In genomic region chr21:25867041-25867440, GRCh38 we compare ENCODE assay signal across 32 cellular contexts.
"Had no signal": no experiment of that assay in that cellular context is flagged by ENCODE, and none has a peak within 500 bp of the region (broad histone marks: within the 10 kb centered on the region; RNA-seq: fewer than 3 reads in every experiment).

No MANE protein-coding gene starts in this region.

- H3K4me1 ChIP-seq: body of pancreas, breast epithelium had no signal

- ATAC-seq: activated CD4-positive, alpha-beta T cell treated with anti-CD3 and anti-CD28 coated beads for 36 hours; activated CD4-positive, CD25-positive, alpha-beta regulatory T cell treated with anti-CD3 and anti-CD28 coated beads, Interleukin-2, amount 50 U/mL, for 24 hours; activated CD8-positive, alpha-beta memory T cell treated with anti-CD3 and anti-CD28 coated beads, Interleukin-2, amount 10 ng/mL, durations not matched to agents 7 days and 5 days; activated CD8-positive, alpha-beta T cell treated with anti-CD3 and anti-CD28 coated beads, Interleukin-2, amount 10 ng/mL, durations not matched to agents 7 days and 5 days; activated naive CD4-positive, alpha-beta T cell treated with anti-CD3 and anti-CD28 coated beads, Interleukin-2, amount 50 U/mL, for 72 hours; body of pancreas; WTC11 had no signal

- H3K9me3 ChIP-seq: adrenal gland, body of pancreas, breast epithelium had no signal

- DNase-seq: activated CD4-positive, alpha-beta memory T cell treated with anti-CD3 and anti-CD28 coated beads, Interleukin-2, amount 10 ng/mL, durations not matched to agents 7 days and 5 days; activated CD4-positive, alpha-beta T cell treated with anti-CD3 and anti-CD28 coated beads for 1 hour; activated CD4-positive, alpha-beta T cell treated with anti-CD3 and anti-CD28 coated beads for 36 hours; activated CD4-positive, alpha-beta T cell treated with anti-CD3 and anti-CD28 coated beads for 48 hours; activated CD4-positive, alpha-beta T cell treated with anti-CD3 and anti-CD28 coated beads, Interleukin-2, amount 10 ng/mL, durations not matched to agents 7 days and 5 days; activated CD4-positive, alpha-beta T cell treated with anti-CD3 and anti-CD28 coated beads, Interleukin-2, amount 50 U/mL, for 48 hours; activated CD4-positive, CD25-positive, alpha-beta regulatory T cell; activated CD8-positive, alpha-beta memory T cell treated with anti-CD3 and anti-CD28 coated beads for 24 hours; activated CD8-positive, alpha-beta memory T cell treated with anti-CD3 and anti-CD28 coated beads, Interleukin-2, amount 10 ng/mL, durations not matched to agents 7 days and 5 days; activated CD8-positive, alpha-beta memory T cell treated with anti-CD3 and anti-CD28 coated beads, Interleukin-2, amount 50 U/mL, for 48 hours; activated CD8-positive, alpha-beta T cell treated with anti-CD3 and anti-CD28 coated beads, Interleukin-2, amount 10 ng/mL, durations not matched to agents 7 days and 5 days; activated effector memory CD4-positive, alpha-beta T cell treated with Interleukin-2 at 50 U/mL for 16 hours; activated gamma-delta T cell; activated naive CD4-positive, alpha-beta T cell treated with anti-CD3 and anti-CD28 coated beads for 36 hours; activated naive CD4-positive, alpha-beta T cell treated with anti-CD3 and anti-CD28 coated beads, Interleukin-2, amount 50 U/mL, for 16 hours; activated naive CD8-positive, alpha-beta T cell treated with anti-CD3 and anti-CD28 coated beads for 36 hours; activated T-cell treated with anti-CD3 and anti-CD28 coated beads, Interleukin-2, amount 50 U/mL, for 24 hours; activated T-cell treated with anti-CD3 and anti-CD28 coated beads, Interleukin-2, amount 50 U/mL, for 48 hours; adrenal gland; amniotic stem cell; aorta; body of pancreas; brain microvascular endothelial cell; central memory CD4-positive, alpha-beta T cell; T-helper 1 cell; T-helper 2 cell; T-helper 9 cell; WERI-Rb-1 had no signal

- H3K27ac ChIP-seq: adrenal gland, body of pancreas, brain microvascular endothelial cell, breast epithelium, WERI-Rb-1 had no signal

- H3K4me3 ChIP-seq: adrenal gland, body of pancreas, breast epithelium had no signal

- H3K36me3 ChIP-seq: adrenal gland, brain microvascular endothelial cell, breast epithelium, WERI-Rb-1 had no signal

- H3K27me3 ChIP-seq: adrenal gland, body of pancreas, brain microvascular endothelial cell, breast epithelium had no signal
